20 cellular contexts compared by ENCODE assay signal in genomic region chr10:67156239-67156638, GRCh38.
A peak's percentile ranks its signal among the peaks of the same experiment; 100 is the strongest.
DNase-seq lines count a peak whose midpoint lies in the region; ATAC-seq and TF ChIP-seq lines count a peak whose summit lies in the region.
"Had no signal": no experiment of that assay in that cellular context is flagged by ENCODE, and none has a peak within 500 bp of the region (broad histone marks: within the 10 kb centered on the region; RNA-seq: fewer than 3 reads in every experiment).

No MANE protein-coding gene starts in this region.

- H3K27me3 ChIP-seq in GM23338 (ENCODE audit: insufficient read depth) (no peaks in the 10 kb centered on the region), hepatocyte (no peaks in the 10 kb centered on the region)
- H3K27me3 ChIP-seq: BE2C; BLaER1 treated with 17β-estradiol and CSF1 and Interleukin-3, amounts not matched to agents 10 nM and 100 nM had no signal

- TF ChIP-seq EP300 in Ishikawa (IDR thresholded peaks at IDR 0.05; ENCODE audit: borderline replicate concordance): no peak

- H3K79me2 ChIP-seq in GM23338 (replicated peaks; ENCODE audit: insufficient read depth) (no peaks in the 10 kb centered on the region), hepatocyte (no peaks in the 10 kb centered on the region)

- H3K36me3 Mint-ChIP-seq in GM23338 (ENCODE audit: low read depth): no peaks in the 10 kb centered on the region
- no peaks in the 10 kb centered on the region for H3K36me3 Mint-ChIP-seq in type B pancreatic cell
- H3K36me3 Mint-ChIP-seq: CD14-positive monocyte; CD8-positive, alpha-beta memory T cell had no signal

- no peaks in the 10 kb centered on the region for H3K9me3 Mint-ChIP-seq in GM23338
- peaks cover 3% of the 10 kb centered on the region for H3K9me3 Mint-ChIP-seq in type B pancreatic cell

- H3K4me2 ChIP-seq in GM23338: no peak overlapping the region
- no peak overlapping the region for H3K4me2 ChIP-seq in hepatocyte
- H3K4me2 ChIP-seq: BLaER1 treated with 17β-estradiol and CSF1 and Interleukin-3, amounts not matched to agents 10 nM and 100 nM had no signal

- H3K9me3 ChIP-seq in hepatocyte (ENCODE audit: low read depth): peaks cover 3% of the 10 kb centered on the region
- H3K9me3 ChIP-seq: BE2C had no signal

- H3K27ac ChIP-seq in GM23338 (ENCODE audit: low read depth) (no peak overlapping the region), hepatocyte (peak overlapping the region; percentile 42)
- H3K27ac ChIP-seq: 22Rv1; BLaER1 treated with 17β-estradiol and CSF1 and Interleukin-3, amounts not matched to agents 10 nM and 100 nM had no signal

- ATAC-seq in GM23338: no peak
- no peak for ATAC-seq in GM19328 (IDR thresholded peaks at IDR 0.05; ENCODE audit: unreplicated experiment)
- ATAC-seq: GM12878, HCT116 had no signal

- H3K4me3 Mint-ChIP-seq in GM23338 (no peak overlapping the region), type B pancreatic cell (no peak overlapping the region)
- H3K4me3 Mint-ChIP-seq: CD14-positive monocyte; CD4-positive, alpha-beta T cell; CD8-positive, alpha-beta memory T cell had no signal

- H3K9me2 ChIP-seq in GM23338 (ENCODE audit: insufficient read depth) (no peaks in the 10 kb centered on the region), hepatocyte (replicated peaks; ENCODE audit: insufficient read depth) (no peaks in the 10 kb centered on the region)

- no peaks in the 10 kb centered on the region for H4K20me1 ChIP-seq in GM23338 (replicated peaks; ENCODE audit: insufficient read depth)
- no peaks in the 10 kb centered on the region for H4K20me1 ChIP-seq in hepatocyte (ENCODE audit: insufficient read depth, poor library complexity, severe bottlenecking)
- H4K20me1 ChIP-seq: BLaER1 treated with 17β-estradiol and CSF1 and Interleukin-3, amounts not matched to agents 10 nM and 100 nM had no signal

- peaks cover 11% of the 10 kb centered on the region; the same call in 2 of the 3 replicates for H3K4me1 Mint-ChIP-seq in GM23338
- H3K4me1 Mint-ChIP-seq in type B pancreatic cell (ENCODE audit: unreplicated experiment): peaks cover 3% of the 10 kb centered on the region
- H3K4me1 Mint-ChIP-seq: CD14-positive monocyte; CD8-positive, alpha-beta memory T cell had no signal

- H3K4me3 ChIP-seq in GM23338 (no peak overlapping the region), hepatocyte (no peak overlapping the region)
- H3K4me3 ChIP-seq: BLaER1 treated with 17β-estradiol and CSF1 and Interleukin-3, amounts not matched to agents 10 nM and 100 nM; GM12878 had no signal

- H3K36me3 ChIP-seq in GM23338 (ENCODE audit: insufficient read depth) (no peaks in the 10 kb centered on the region), hepatocyte (replicated peaks; ENCODE audit: insufficient read depth, low read depth) (no peaks in the 10 kb centered on the region)
- H3K36me3 ChIP-seq: BE2C; BLaER1 treated with 17β-estradiol and CSF1 and Interleukin-3, amounts not matched to agents 10 nM and 100 nM had no signal

- TF ChIP-seq RAD21 in Ishikawa (IDR thresholded peaks at IDR 0.05; ENCODE audit: low read depth): no peak

- H3K27ac Mint-ChIP-seq in GM23338 (peak overlapping the region; percentile 47), type B pancreatic cell (peak overlapping the region; percentile 88)
- H3K27ac Mint-ChIP-seq: CD14-positive monocyte; CD4-positive, alpha-beta T cell; CD8-positive, alpha-beta memory T cell had no signal

- H2AFZ ChIP-seq in GM23338 (no peak overlapping the region), hepatocyte (no peak overlapping the region)

- H3F3A ChIP-seq in GM23338 (replicated peaks; ENCODE audit: low read depth): no peaks in the 10 kb centered on the region

- no peaks in the 10 kb centered on the region for H3K4me1 ChIP-seq in GM23338 (ENCODE audit: insufficient read depth)
- H3K4me1 ChIP-seq in hepatocyte (ENCODE audit: insufficient read depth): no peaks in the 10 kb centered on the region
- H3K4me1 ChIP-seq: BE2C had no signal

- H3K27me3 Mint-ChIP-seq in GM23338 (ENCODE audit: insufficient read depth, low read depth, poor library complexity): peaks cover 2% of the 10 kb centered on the region
- H3K27me3 Mint-ChIP-seq in type B pancreatic cell: no peaks in the 10 kb centered on the region
- H3K27me3 Mint-ChIP-seq: CD4-positive, alpha-beta T cell; CD8-positive, alpha-beta memory T cell had no signal

- no peak for DNase-seq in GM23338 (ENCODE audit: low spot score)
- DNase-seq in hepatocyte (ENCODE audit: low spot score): no peak
- no peak for DNase-seq in type B pancreatic cell (ENCODE audit: extremely low spot score, unreplicated experiment)
- DNase-seq in superior temporal gyrus (ENCODE audit: extremely low spot score): no peak
- no peak for DNase-seq in SKM-1 treated with dmso at 0.1 percent for 144 hours (lab: John Stamatoyannopoulos, UW; ENCODE audit: unreplicated experiment)
- DNase-seq: BE2C; CD4-positive, alpha-beta T cell; CD8-positive, alpha-beta memory T cell; DMS 273 treated with DMSO at 0.1 percent for 48 hours; DMS79; EL; GDM1; H7 had no signal

- TF ChIP-seq CTCF in GM23338 (conservative IDR thresholded peaks at IDR 0.05; ENCODE audit: low read depth in 2 of 2): no peak
- no peak for TF ChIP-seq CTCF in hepatocyte (IDR thresholded peaks at IDR 0.05; ENCODE audit: poor library complexity)
- TF ChIP-seq CTCF in type B pancreatic cell (conservative IDR thresholded peaks at IDR 0.05): no peak

TF ChIP-seq in GM23338, 12 proteins besides CTCF, POLR2A, EP300 and RAD21 (continues in another document):
- no peak for TF ChIP-seq CREB1 (CRISPR knock-in tag; IDR thresholded peaks at IDR 0.05; ENCODE audit: low read depth)
- no peak for TF ChIP-seq ZNF114 (CRISPR knock-in tag; IDR thresholded peaks at IDR 0.05)

TF ChIP-seq in Ishikawa, 13 proteins besides CTCF, POLR2A, EP300 and RAD21:
- no peak for TF ChIP-seq CREB1 (IDR thresholded peaks at IDR 0.05; ENCODE audit: low read depth)
- 0 out of 2 replicates have a peak, but pooled peaks have one; percentile 16 for TF ChIP-seq FOXM1 (IDR thresholded peaks at IDR 0.05; ENCODE audit: borderline replicate concordance, low read depth)
- TF ChIP-seq YY1 (IDR thresholded peaks at IDR 0.05; ENCODE audit: low read depth): no peak
